28 cellular contexts compared by ENCODE assay signal in genomic region chr10:12806228-12807095, GRCh38.
A peak's percentile ranks its signal among the peaks of the same experiment; 100 is the strongest.
DNase-seq lines count a peak whose midpoint lies in the region; ATAC-seq, FAIRE-seq and TF ChIP-seq lines count a peak whose summit lies in the region.
"Had no signal": no experiment of that assay in that cellular context is flagged by ENCODE, and none has a peak within 500 bp of the region (broad histone marks: within the 10 kb centered on the region; RNA-seq: fewer than 3 reads in every experiment).

No MANE protein-coding gene starts in this region.

- no peaks in the 10 kb centered on the region for H3F3A ChIP-seq in GM23338 (replicated peaks; ENCODE audit: low read depth)

- H3K27me3 ChIP-seq in GM23338 (ENCODE audit: insufficient read depth): no peaks in the 10 kb centered on the region
- H3K27me3 ChIP-seq in small intestine (ENCODE audit: control insufficient read depth in 2 of 2, insufficient read depth in 2 of 2, low read length in 2 of 2): no peaks in the 10 kb centered on the region
- H3K27me3 ChIP-seq in gastrocnemius medialis: no peaks in the 10 kb centered on the region
- H3K27me3 ChIP-seq: uterus had no signal

- H3K27ac ChIP-seq in GM23338 (ENCODE audit: low read depth): no peak overlapping the region
- H3K27ac ChIP-seq in small intestine (ENCODE audit: low read depth in 1 of 2, low read length in 1 of 2): no peak overlapping the region
- H3K27ac ChIP-seq in gastrocnemius medialis: no peak overlapping the region
- H3K27ac ChIP-seq: PC-9, uterus had no signal

- TF ChIP-seq POLR2A in gastrocnemius medialis (IDR thresholded peaks at IDR 0.05): no peak

- H3K4me1 Mint-ChIP-seq in GM23338 (no peaks in the 10 kb centered on the region; the same call in 2 of the 3 replicates), glutamatergic neuron (ENCODE audit: low read depth, unreplicated experiment) (peaks cover 27% of the 10 kb centered on the region)
- H3K4me1 Mint-ChIP-seq in activated naive CD8-positive, alpha-beta T cell treated with anti-CD3 and anti-CD28 coated beads, Interleukin-2, amount 50 U/mL, for 24 hours: no peaks in the 10 kb centered on the region
- H3K4me1 Mint-ChIP-seq: activated naive CD4-positive, alpha-beta T cell treated with anti-CD3 and anti-CD28 coated beads, Interleukin-2, amount 50 U/mL, for 24 hours; CD14-positive monocyte had no signal

- no peak for FAIRE-seq in small intestine (lab: Jason Lieb, UNC)
- FAIRE-seq: colon, GM12892 had no signal

- in situ Hi-C loops in gastrocnemius medialis (cut with MboI; ENCODE audit: low sequenced_read_pairs in 4 of 4): no loop called here

- no peak overlapping the region for H2AFZ ChIP-seq in GM23338
- H2AFZ ChIP-seq: PC-9 had no signal

- no peaks in the 10 kb centered on the region for H4K20me1 ChIP-seq in GM23338 (replicated peaks; ENCODE audit: insufficient read depth)

- H3K9me2 ChIP-seq in GM23338 (ENCODE audit: insufficient read depth): no peaks in the 10 kb centered on the region

- no peaks in the 10 kb centered on the region; the same call in 2 of the 3 replicates for H3K9me3 Mint-ChIP-seq in GM23338
- peaks cover 7% of the 10 kb centered on the region for H3K9me3 Mint-ChIP-seq in glutamatergic neuron (ENCODE audit: unreplicated experiment)
- no peaks in the 10 kb centered on the region for H3K9me3 Mint-ChIP-seq in activated naive CD8-positive, alpha-beta T cell treated with anti-CD3 and anti-CD28 coated beads, Interleukin-2, amount 50 U/mL, for 24 hours
- H3K9me3 Mint-ChIP-seq: activated naive CD4-positive, alpha-beta T cell treated with anti-CD3 and anti-CD28 coated beads, Interleukin-2, amount 50 U/mL, for 24 hours; activated T-helper 2 cell treated with anti-CD3 and anti-CD28 coated beads, Interferon-gamma antibody, Interleukin-2, Interleukin-4, amounts not matched to agents 10 μg/mL and 5 μg/mL and 100 μg/mL, durations not matched to agents 14 hours and 24 hours and 36 hours had no signal

- no peak overlapping the region for H3K4me2 ChIP-seq in GM23338
- H3K4me2 ChIP-seq: PC-9 had no signal

- DNase-seq in GM23338 (ENCODE audit: low spot score): no peak
- DNase-seq in NCI-H510A (lab: John Stamatoyannopoulos, UW): peak; percentile 41
- DNase-seq in glutamatergic neuron: no peak
- peak; percentile 19 for DNase-seq in small intestine
- DNase-seq in activated naive CD8-positive, alpha-beta T cell treated with anti-CD3 and anti-CD28 coated beads, Interleukin-2, amount 50 U/mL, for 24 hours: no peak
- no peak for DNase-seq in gastrocnemius medialis
- DNase-seq in NCI-H1436 (lab: John Stamatoyannopoulos, UW): no peak
- DNase-seq: activated CD4-positive, alpha-beta T cell treated with anti-CD3 and anti-CD28 coated beads, Interleukin-2, amount 50 U/mL, for 48 hours; activated CD4-positive, CD25-positive, alpha-beta regulatory T cell; activated CD8-positive, alpha-beta memory T cell treated with anti-CD3 and anti-CD28 coated beads, Interleukin-2, amount 50 U/mL, for 48 hours; Calu3; effector memory CD4-positive, alpha-beta T cell; kidney glomerular epithelial cell; NCI-H1048; NCI-H446; NK-92 treated with Interleukin-12 subunit alpha and Interleukin-12 subunit beta, amount 100 ng/mL, for 24 hours; PC-9; stimulated activated naive CD4-positive, alpha-beta T cell; SW 1271; T1000; uterus had no signal

- 50 to 77% (median 57%) methylated on average over 12 of the region's 12 CpGs for WGBS in small intestine, 3 donors

- TF ChIP-seq CTCF in GM23338 (conservative IDR thresholded peaks at IDR 0.05; ENCODE audit: low read depth in 2 of 2): no peak
- no peak for TF ChIP-seq CTCF in glutamatergic neuron (IDR thresholded peaks at IDR 0.05; ENCODE audit: partially characterized antibody, unreplicated experiment)
- TF ChIP-seq CTCF in gastrocnemius medialis (IDR thresholded peaks at IDR 0.05 in 4 of 5, conservative IDR thresholded peaks at IDR 0.05 in 1 of 5): no peak

- intact Hi-C loops in gastrocnemius medialis (cut with DNase I; ENCODE audit: low total_unique reads): no loop called here

- no peaks in the 10 kb centered on the region for H3K9me3 ChIP-seq in small intestine (ENCODE audit: control insufficient read depth, low read depth)
- no peaks in the 10 kb centered on the region for H3K9me3 ChIP-seq in gastrocnemius medialis
- H3K9me3 ChIP-seq: uterus had no signal

- peaks cover 2% of the 10 kb centered on the region for H3K27me3 Mint-ChIP-seq in GM23338 (ENCODE audit: insufficient read depth, low read depth, poor library complexity)
- H3K27me3 Mint-ChIP-seq in glutamatergic neuron (ENCODE audit: unreplicated experiment): peaks cover 8% of the 10 kb centered on the region
- H3K27me3 Mint-ChIP-seq in activated naive CD8-positive, alpha-beta T cell treated with anti-CD3 and anti-CD28 coated beads, Interleukin-2, amount 50 U/mL, for 24 hours: no peaks in the 10 kb centered on the region
- H3K27me3 Mint-ChIP-seq: activated naive CD4-positive, alpha-beta T cell treated with anti-CD3 and anti-CD28 coated beads, Interleukin-2, amount 50 U/mL, for 24 hours; progenitor cell of endocrine pancreas had no signal

- ATAC-seq in GM23338: peak; percentile 57
- no peak for ATAC-seq in activated naive CD8-positive, alpha-beta T cell treated with anti-CD3 and anti-CD28 coated beads, Interleukin-2, amount 50 U/mL, for 24 hours
- ATAC-seq in gastrocnemius medialis: no peak
- ATAC-seq: sciatic nerve had no signal

- H3K4me3 ChIP-seq in GM23338 (no peak overlapping the region), small intestine (ENCODE audit: low read depth in 1 of 2, low read length in 2 of 2) (no peak overlapping the region), gastrocnemius medialis (no peak overlapping the region)
- H3K4me3 ChIP-seq: PC-9, uterus had no signal

- no peak overlapping the region for H3K27ac Mint-ChIP-seq in GM23338
- H3K27ac Mint-ChIP-seq in glutamatergic neuron (ENCODE audit: unreplicated experiment): peak overlapping the region; percentile 26
- H3K27ac Mint-ChIP-seq in activated naive CD8-positive, alpha-beta T cell treated with anti-CD3 and anti-CD28 coated beads, Interleukin-2, amount 50 U/mL, for 24 hours: no peak overlapping the region
- H3K27ac Mint-ChIP-seq: activated naive CD4-positive, alpha-beta T cell treated with anti-CD3 and anti-CD28 coated beads, Interleukin-2, amount 50 U/mL, for 24 hours; activated T-helper 2 cell treated with anti-CD3 and anti-CD28 coated beads, Interferon-gamma antibody, Interleukin-2, Interleukin-4, amounts not matched to agents 10 μg/mL and 5 μg/mL and 100 μg/mL, durations not matched to agents 14 hours and 24 hours and 36 hours; CD14-positive monocyte; progenitor cell of endocrine pancreas had no signal

- H3K4me3 Mint-ChIP-seq in GM23338: no peak overlapping the region
- H3K4me3 Mint-ChIP-seq in glutamatergic neuron (ENCODE audit: unreplicated experiment): no peak overlapping the region
- H3K4me3 Mint-ChIP-seq in activated naive CD8-positive, alpha-beta T cell treated with anti-CD3 and anti-CD28 coated beads, Interleukin-2, amount 50 U/mL, for 24 hours: no peak overlapping the region
- H3K4me3 Mint-ChIP-seq: activated naive CD4-positive, alpha-beta T cell treated with anti-CD3 and anti-CD28 coated beads, Interleukin-2, amount 50 U/mL, for 24 hours; CD14-positive monocyte had no signal

- H3K36me3 ChIP-seq in GM23338 (ENCODE audit: insufficient read depth) (no peaks in the 10 kb centered on the region), small intestine (ENCODE audit: control insufficient read depth in 2 of 2, insufficient read depth in 2 of 2, low read length in 2 of 2) (no peaks in the 10 kb centered on the region), gastrocnemius medialis (no peaks in the 10 kb centered on the region)
- H3K36me3 ChIP-seq: uterus had no signal

- H3K36me3 Mint-ChIP-seq in GM23338 (ENCODE audit: low read depth): no peaks in the 10 kb centered on the region; the same call in 2 of the 3 replicates
- H3K36me3 Mint-ChIP-seq in glutamatergic neuron (ENCODE audit: unreplicated experiment): peaks cover 2% of the 10 kb centered on the region
- peaks cover 7% of the 10 kb centered on the region for H3K36me3 Mint-ChIP-seq in activated naive CD8-positive, alpha-beta T cell treated with anti-CD3 and anti-CD28 coated beads, Interleukin-2, amount 50 U/mL, for 24 hours (ENCODE audit: low read depth)

- no peaks in the 10 kb centered on the region for H3K4me1 ChIP-seq in GM23338 (ENCODE audit: insufficient read depth)
- no peaks in the 10 kb centered on the region for H3K4me1 ChIP-seq in small intestine (ENCODE audit: control insufficient read depth in 2 of 2, insufficient read depth in 1 of 2, low read depth in 1 of 2, low read length in 1 of 2)
- no peaks in the 10 kb centered on the region for H3K4me1 ChIP-seq in gastrocnemius medialis
- H3K4me1 ChIP-seq: uterus had no signal

- no peaks in the 10 kb centered on the region for H3K79me2 ChIP-seq in GM23338 (replicated peaks; ENCODE audit: insufficient read depth)

TF ChIP-seq in GM23338, 12 proteins besides CTCF, POLR2A, EP300 and RAD21:
- no peak for TF ChIP-seq JUNB (IDR thresholded peaks at IDR 0.05; ENCODE audit: unreplicated experiment)

Comparison
In these comparisons a context has a peak if more than half of its experiments do, and no peak if none do; other contexts are left out.
1. DNase-seq: peak in NCI-H510A (single experiment) and small intestine (single experiment); none in GM23338 (single experiment), glutamatergic neuron (single experiment), activated naive CD8-positive, alpha-beta T cell treated with anti-CD3 and anti-CD28 coated beads, Interleukin-2, amount 50 U/mL, for 24 hours (single experiment), gastrocnemius medialis (0 of 2) and NCI-H1436 (single experiment).